ENCODE assay signal across 8 cellular contexts in the genomic region with DNA sequence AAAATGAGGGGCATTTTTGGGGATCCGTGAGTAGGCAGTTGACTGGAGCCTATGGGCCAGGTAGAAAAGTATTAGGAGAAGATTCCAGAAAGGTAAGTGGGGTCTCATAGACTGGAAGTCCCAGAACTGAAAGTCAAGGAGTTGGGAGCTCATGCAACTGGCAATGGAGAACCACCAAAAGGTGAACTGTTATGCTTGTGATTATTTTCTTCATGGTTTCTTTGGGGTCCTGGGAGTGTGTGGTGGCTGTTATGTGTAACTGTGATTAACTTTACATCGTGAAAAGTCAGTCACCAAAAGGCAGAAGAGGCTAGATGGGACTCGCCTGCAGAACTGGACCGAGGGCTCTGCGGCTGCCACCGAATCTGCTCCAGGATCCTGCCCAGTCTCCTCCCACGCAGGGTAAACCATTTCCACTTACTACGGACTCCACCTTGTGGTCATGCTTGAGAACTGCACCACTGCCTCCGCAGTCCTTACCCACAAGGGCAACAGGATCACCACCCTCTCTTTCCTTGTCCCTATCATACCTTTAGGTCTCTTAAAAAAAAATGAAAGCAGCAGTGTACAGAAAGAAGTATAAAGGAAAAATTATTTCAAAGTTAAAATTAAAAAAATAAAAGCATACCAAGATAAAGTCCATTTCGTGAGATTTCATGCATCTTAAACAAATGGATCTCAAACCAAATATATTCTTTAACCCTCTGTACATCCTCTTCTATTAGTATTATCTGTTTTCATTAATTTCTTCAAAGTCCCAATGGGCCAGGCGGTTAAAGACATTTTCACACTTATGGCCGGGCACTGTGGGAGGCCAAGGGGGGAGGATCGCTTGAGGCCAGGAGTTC. TPM values are rescaled to one million over a fixed set of nuclear protein-coding genes. Genes with fewer than 3 reads are reported as not detected.
DNase-seq lines count a peak whose midpoint lies in the region; ATAC-seq and TF ChIP-seq lines count a peak whose summit lies in the region.

No MANE protein-coding gene starts in this region.

- H3K36me3 ChIP-seq in HCT116 (ENCODE audit: control insufficient read depth in 1 of 2, insufficient read depth in 2 of 2, low read length in 2 of 2) (no peaks in the 10 kb centered on the region), sigmoid colon (no peaks in the 10 kb centered on the region)

- TF ChIP-seq EP300 in sigmoid colon (IDR thresholded peaks at IDR 0.05), result no peak

- H3K4me3 Mint-ChIP-seq in T-helper 17 cell, result no peak overlapping the region

- H3K27ac Mint-ChIP-seq in T-helper 17 cell, result no peak overlapping the region

- peaks cover 6% of the 10 kb centered on the region for H3K36me3 Mint-ChIP-seq in T-helper 17 cell (ENCODE audit: low read depth)

- H3K9ac ChIP-seq in HCT116 (ENCODE audit: low read length), result no peak overlapping the region

- H4K20me1 ChIP-seq in HCT116 (ENCODE audit: insufficient read depth), result no peaks in the 10 kb centered on the region

- H3K79me2 ChIP-seq in HCT116 (ENCODE audit: insufficient read depth, low read length), result no peaks in the 10 kb centered on the region

- POLR2A ChIA-PET in HCT116 (lab: Charles Lee), result no interaction called here

- peak; percentile 92 for DNase-seq in G401 (ENCODE audit: low spot score)
- DNase-seq in HCT116 (ENCODE audit: low read depth, low spot score), result peak; percentile 69
- peak; percentile 69 for DNase-seq in NCI-H146 treated with DMSO at 0.1 percent for 48 hours (lab: John Stamatoyannopoulos, UW; ENCODE audit: unreplicated experiment)
- DNase-seq in T-helper 17 cell, result peak; percentile 48 to 66 (median 57)
- peak; percentile 77 for DNase-seq in amniotic stem cell (lab: John Stamatoyannopoulos, UW)
- DNase-seq in left ventricle myocardium superior, result peak; percentile 85
- peak; percentile 93 for DNase-seq in sigmoid colon

- no peak for TF ChIP-seq POLR2A in HCT116 (IDR thresholded peaks at IDR 0.05; ENCODE audit: borderline replicate concordance, extremely low read depth, insufficient read depth, insufficient read length)
- no peak for TF ChIP-seq POLR2A in sigmoid colon (IDR thresholded peaks at IDR 0.05)

- 33% methylated on average over 13 of the region's 13 CpGs for WGBS in sigmoid colon, 2 donors

- RAD21 ChIA-PET in HCT116 (lab: Charles Lee; ENCODE audit: low non-redundant PET in 1 of 2, low total read pairs in 2 of 2, uncharacterized antibody in 2 of 2, unreplicated experiment in 2 of 2), result interaction anchor here (0.6 to 1.0 kb wide), 2 partner anchors 120 to 123 kb away, joined by 4 to 8 read pairs (median 7); no protein-coding TSS in a partner anchor

- H3K27me3 ChIP-seq in HCT116 (ENCODE audit: insufficient read depth, low read length), result no peaks in the 10 kb centered on the region
- H3K27me3 ChIP-seq in sigmoid colon, result no peaks in the 10 kb centered on the region

- TF ChIP-seq CTCF in HCT116 (IDR thresholded peaks at IDR 0.05 in 2 of 3, conservative IDR thresholded peaks at IDR 0.05 in 1 of 3; ENCODE audit: borderline replicate concordance in 1 of 3, insufficient read depth in 1 of 3, low read depth in 2 of 3, low read length in 2 of 3) (peak; percentile 85 to 94 (median 86)), sigmoid colon (IDR thresholded peaks at IDR 0.05) (peak; percentile 87 to 98 (median 96))

- BruUV-seq in HCT116 (replicated peaks; lab: Mats Ljungman, UMichigan), result TSS peak; percentile 69

- H3K4me3 ChIP-seq in HCT116 (replicated peaks in 1 of 2; ENCODE audit: low read depth in 1 of 2, low read length in 2 of 2), result 0 out of 4 replicates have a peak overlapping the region, but pooled peaks of 1 of the 2 experiments have one; percentile 13
- peak overlapping the region in 1 of 4 donors; percentile 23 for H3K4me3 ChIP-seq in sigmoid colon

- peak overlapping the region; percentile 62 for H3K4me2 ChIP-seq in HCT116 (ENCODE audit: low read length)

- H3K4me1 Mint-ChIP-seq in T-helper 17 cell, result peaks cover 9% of the 10 kb centered on the region

- H3K4me1 ChIP-seq in HCT116 (ENCODE audit: control insufficient read depth in 1 of 2, insufficient read depth in 2 of 2, low read length in 2 of 2) (peaks cover 3 to 5% of the 10 kb centered on the region in 2 experiments; a peak in 1 of 4 replicates), sigmoid colon (peaks cover 0 to 4% (median 0%) of the 10 kb centered on the region in 4 donors)

- H3K9me2 ChIP-seq in HCT116 (ENCODE audit: insufficient read depth), result no peaks in the 10 kb centered on the region

- peak overlapping the region; percentile 17 for H2AFZ ChIP-seq in HCT116 (ENCODE audit: low read depth, low read length, poor library complexity, severe bottlenecking)

- intact Hi-C loops in HCT116 (cut with micrococcal nuclease) (loop anchor here (1.0 kb wide), 1 partner anchor 123 kb away; no protein-coding TSS in a partner anchor), left ventricle myocardium superior (cut with micrococcal nuclease) (no loop called here), sigmoid colon (cut with DNase I) (loop anchor here (1.0 to 5.0 kb wide), 2 partner anchors 53 to 123 kb away; partner anchors contain the start of gene SLC1A4)

- CTCF ChIA-PET in HCT116 (lab: Charles Lee), result interaction anchor here (0.7 to 1.6 kb wide), 5 partner anchors 61 to 128 kb away, joined by 3 to 11 read pairs (median 4); no protein-coding TSS in a partner anchor

- peaks cover 0 to 14% of the 10 kb centered on the region in 2 experiments; a peak in 1 of 4 replicates for H3K9me3 ChIP-seq in HCT116 (ENCODE audit: control insufficient read depth in 1 of 2, insufficient read depth in 1 of 2, low read depth in 1 of 2, low read length in 2 of 2)
- H3K9me3 ChIP-seq in T-helper 17 cell (ENCODE audit: control insufficient read depth, low read length, poor library complexity, severe bottlenecking), result no peaks in the 10 kb centered on the region
- H3K9me3 ChIP-seq in sigmoid colon, result peaks cover 0 to 5% (median 0%) of the 10 kb centered on the region in 4 donors

- H3K27me3 Mint-ChIP-seq in T-helper 17 cell, result no peaks in the 10 kb centered on the region

- peak; percentile 99 for ATAC-seq in HCT116
- ATAC-seq in T-helper 17 cell, result peak; percentile 100
- ATAC-seq in left ventricle myocardium superior, result peak; percentile 98
- ATAC-seq in HG03045 (IDR thresholded peaks at IDR 0.05; ENCODE audit: unreplicated experiment), result no peak

- peak; percentile 92 for TF ChIP-seq RAD21 in HCT116 (IDR thresholded peaks at IDR 0.05; ENCODE audit: low read depth)

- in situ Hi-C loops in G401 (cut with HindIII; ENCODE audit: low sequenced_read_pairs), result no loop called here

- H3K27ac ChIP-seq in HCT116 (ENCODE audit: low read depth, low read length) (no peak overlapping the region), sigmoid colon (no peak overlapping the region)

TF ChIP-seq in HCT116, 20 proteins besides CTCF, POLR2A, EP300 and RAD21:
- TF ChIP-seq FOSL1 (IDR thresholded peaks at IDR 0.05; ENCODE audit: low read depth) (no peak), SP1 (IDR thresholded peaks at IDR 0.05; ENCODE audit: low read depth) (no peak), ZNF274 (IDR thresholded peaks at IDR 0.05; ENCODE audit: low read depth, low read length) (no peak), ELF1 (IDR thresholded peaks at IDR 0.05; ENCODE audit: borderline replicate concordance, low read depth) (no peak), EGR1 (IDR thresholded peaks at IDR 0.05; ENCODE audit: low read depth) (peak; percentile 97), SIN3A (IDR thresholded peaks at IDR 0.05; ENCODE audit: low read depth) (no peak)

RNA-seq across cellular contexts. Expression of gene CEP68, which starts 15.6 kb away (rescaled TPM):
- total RNA-seq in G401 (2014; rRNA removed; shearing (Covaris generic)), result 8.5 and 12.6 TPM in 2 replicates
- total RNA-seq in HCT116 (2021; ENCODE audit: unreplicated experiment), result 11.2 TPM
- 6.1 and 7.9 TPM in 2 replicates for polyA plus RNA-seq in HCT116 (2012)
- 10 to 100 TPM; 13.6 to 22.5 TPM for total RNA-seq in T-helper 17 cell
- total RNA-seq in left ventricle myocardium superior, result 19.5 TPM
- 10 to 100 TPM; 24.4 to 32.1 (median 28.6) TPM for total RNA-seq in sigmoid colon
- polyA plus RNA-seq in sigmoid colon, result 1 to 10 TPM; 1.6 to 6.9 (median 4.2) TPM

RNA-seq across cellular contexts. Expression of gene SLC1A4, which starts 51.4 kb away (rescaled TPM):
- 2.8 and 3.6 TPM in 2 replicates for total RNA-seq in G401 (2014; rRNA removed; shearing (Covaris generic))
- total RNA-seq in HCT116 (2021; ENCODE audit: unreplicated experiment) (9.2 TPM), T-helper 17 cell (1 to 10 TPM; 1.7 to 8.0 TPM), left ventricle myocardium superior (6.2 TPM), sigmoid colon (10 to 100 TPM in 1 of 4 donors, 1 to 10 TPM in 3; 5.0 to 11.4 (median 5.7) TPM)
- 9.6 and 13.0 TPM in 2 replicates for polyA plus RNA-seq in HCT116 (2012)
- polyA plus RNA-seq in sigmoid colon, result 10 to 100 TPM in 1 of 3 donors, 1 to 10 TPM in 1, under 1 TPM in 1; 0.60 to 13.4 (median 4.9) TPM
